In the genomic region with DNA sequence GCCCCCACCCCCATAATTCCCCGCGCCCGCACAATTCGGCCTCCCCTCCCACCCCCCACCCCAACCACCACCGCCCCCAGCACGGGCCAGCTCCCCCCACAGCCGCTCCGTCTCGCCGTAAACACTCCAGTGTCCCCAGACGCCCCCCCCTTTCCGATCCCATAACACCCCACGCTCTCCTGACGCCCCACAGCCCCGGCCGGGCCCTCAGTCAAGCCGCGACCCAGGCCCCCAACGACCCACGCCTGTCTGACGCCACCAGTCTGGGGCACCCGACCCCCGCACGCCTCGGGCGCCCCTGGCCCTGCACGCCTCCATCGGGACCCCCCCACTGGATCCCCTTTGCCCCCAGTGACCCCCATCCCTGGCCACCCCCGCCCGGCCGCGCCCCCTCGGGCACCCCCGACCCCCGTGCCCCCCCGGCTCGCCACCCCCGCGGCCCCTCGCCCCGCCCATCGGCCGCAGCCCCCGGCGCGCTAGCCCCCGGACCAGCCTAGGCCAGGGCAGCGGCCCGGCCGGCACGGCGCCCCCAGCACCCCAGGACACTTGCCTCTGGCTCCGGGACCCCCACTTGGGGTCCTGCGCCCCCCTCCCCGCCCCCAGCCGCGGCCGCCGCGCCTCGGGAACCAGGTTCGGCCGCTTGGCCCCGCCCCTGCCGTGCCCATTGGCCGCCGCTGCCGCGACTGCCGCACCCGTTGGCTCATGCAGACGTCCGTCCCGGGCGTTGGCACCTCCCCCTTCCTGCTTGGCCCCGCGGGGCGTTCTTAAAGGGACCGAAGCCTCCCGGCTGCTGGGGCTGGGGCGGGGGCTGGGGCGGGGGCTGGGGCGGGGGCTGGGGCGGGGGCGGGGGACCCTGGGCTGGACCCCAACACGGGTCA, we compare ENCODE assay signal across 8 cellular contexts. TPM values are rescaled to one million over a fixed set of nuclear protein-coding genes. Genes with fewer than 3 reads are reported as not detected.
A peak's percentile ranks its signal among the peaks of the same experiment; 100 is the strongest.
DNase-seq lines count a peak whose midpoint lies in the region; ATAC-seq and TF ChIP-seq lines count a peak whose summit lies in the region.

FKBP8 (minus strand) TSS at position 638 of the 878 bp plus-strand sequence. CDS start 1,603 bp downstream, outside the sequence.

- H3K4me3 ChIP-seq in WERI-Rb-1 (ENCODE audit: low read depth, low read length) (peak within 1 kb of the TSS; percentile 59), iPS-20b (ENCODE audit: low read length) (peak within 1 kb of the TSS; percentile 73), skeletal muscle tissue (ENCODE audit: low read length in 3 of 3) (peak within 1 kb of the TSS; percentile 65 to 72 (median 72))

- H3K27me3 ChIP-seq in WERI-Rb-1 (ENCODE audit: insufficient read depth, low read depth, severe bottlenecking) (no peaks in the 10 kb centered on the region), iPS-20b (ENCODE audit: insufficient read depth, low read length) (no peaks in the 10 kb centered on the region), skeletal muscle tissue (ENCODE audit: control insufficient read depth in 3 of 3, insufficient read depth in 3 of 3, low read length in 3 of 3) (no peaks in the 10 kb centered on the region)

- H3K9ac ChIP-seq in iPS-20b (ENCODE audit: low read depth, low read length) (peak within 1 kb of the TSS; percentile 69; the same call in 1 of the 2 replicates), skeletal muscle tissue (ENCODE audit: low read depth in 1 of 3, low read length in 3 of 3) (peak within 1 kb of the TSS; percentile 72 to 83 (median 73))

- no peaks in the 10 kb centered on the region for H3K9me3 ChIP-seq in WERI-Rb-1 (ENCODE audit: severe bottlenecking)
- no peaks in the 10 kb centered on the region for H3K9me3 ChIP-seq in iPS-20b (ENCODE audit: insufficient read depth, low read depth, low read length)
- no peaks in the 10 kb centered on the region for H3K9me3 ChIP-seq in skeletal muscle tissue (ENCODE audit: control insufficient read depth in 3 of 3, low read length in 3 of 3)

- peak; percentile 86 for DNase-seq in NK-92 treated with Interleukin-12 subunit alpha and Interleukin-12 subunit beta, amount 100 ng/mL, for 24 hours (lab: John Stamatoyannopoulos, UW)
- DNase-seq in NK-92 (lab: John Stamatoyannopoulos, UW; ENCODE audit: unreplicated experiment): no peak
- peak; percentile 92 for DNase-seq in NCI-H2196 (lab: John Stamatoyannopoulos, UW; ENCODE audit: unreplicated experiment)
- DNase-seq in WERI-Rb-1: peak; percentile 92
- DNase-seq in T47D (ENCODE audit: low read depth in 1 of 2, low spot score in 1 of 2): peak; percentile 86 to 94

- peaks cover 6% of the 10 kb centered on the region for H3K4me1 ChIP-seq in iPS-20b (ENCODE audit: insufficient read depth, low read length)
- peaks cover 12 to 18% (median 14%) of the 10 kb centered on the region in 3 donors for H3K4me1 ChIP-seq in skeletal muscle tissue (ENCODE audit: control insufficient read depth in 3 of 3, insufficient read depth in 3 of 3, low read length in 3 of 3)

- H3K36me3 ChIP-seq in WERI-Rb-1: peaks cover 26% of the 10 kb centered on the region
- H3K36me3 ChIP-seq in iPS-20b (ENCODE audit: insufficient read depth, low read depth, low read length): peaks cover 33% of the 10 kb centered on the region
- peaks cover 18 to 27% (median 23%) of the 10 kb centered on the region in 3 donors for H3K36me3 ChIP-seq in skeletal muscle tissue (ENCODE audit: control insufficient read depth in 3 of 3, insufficient read depth in 3 of 3, low read length in 3 of 3)

- in situ Hi-C loops in T47D (cut with HindIII; ENCODE audit: low pct_unique_long_range_greater_than_20kb, low sequenced_read_pairs): no loop called here

- H3K27ac ChIP-seq in WERI-Rb-1 (peak within 1 kb of the TSS; percentile 62), iPS-20b (ENCODE audit: low read length) (peak within 1 kb of the TSS; percentile 30), skeletal muscle tissue (ENCODE audit: low read depth, low read length) (peak within 1 kb of the TSS; percentile 80)

- ATAC-seq in HG03097 (IDR thresholded peaks at IDR 0.05; ENCODE audit: low FRiP score, unreplicated experiment): peak; percentile 90

- no peak for TF ChIP-seq CTCF in WERI-Rb-1 (IDR thresholded peaks at IDR 0.05; ENCODE audit: low read depth, low read length)

RNA-seq across cellular contexts. Expression of gene FKBP8, which starts in this region (rescaled TPM):
- total RNA-seq in skeletal muscle tissue: 116 TPM

Comparison
In these comparisons a context has a peak if more than half of its experiments do, and no peak if none do; other contexts are left out.
1. H3K27ac ChIP-seq: peak in every context shown above with its lines; median percentile 80 in skeletal muscle tissue; 62 in WERI-Rb-1; 30 in iPS-20b.